ENCODE assay signal across 8 cellular contexts in the genomic region with DNA sequence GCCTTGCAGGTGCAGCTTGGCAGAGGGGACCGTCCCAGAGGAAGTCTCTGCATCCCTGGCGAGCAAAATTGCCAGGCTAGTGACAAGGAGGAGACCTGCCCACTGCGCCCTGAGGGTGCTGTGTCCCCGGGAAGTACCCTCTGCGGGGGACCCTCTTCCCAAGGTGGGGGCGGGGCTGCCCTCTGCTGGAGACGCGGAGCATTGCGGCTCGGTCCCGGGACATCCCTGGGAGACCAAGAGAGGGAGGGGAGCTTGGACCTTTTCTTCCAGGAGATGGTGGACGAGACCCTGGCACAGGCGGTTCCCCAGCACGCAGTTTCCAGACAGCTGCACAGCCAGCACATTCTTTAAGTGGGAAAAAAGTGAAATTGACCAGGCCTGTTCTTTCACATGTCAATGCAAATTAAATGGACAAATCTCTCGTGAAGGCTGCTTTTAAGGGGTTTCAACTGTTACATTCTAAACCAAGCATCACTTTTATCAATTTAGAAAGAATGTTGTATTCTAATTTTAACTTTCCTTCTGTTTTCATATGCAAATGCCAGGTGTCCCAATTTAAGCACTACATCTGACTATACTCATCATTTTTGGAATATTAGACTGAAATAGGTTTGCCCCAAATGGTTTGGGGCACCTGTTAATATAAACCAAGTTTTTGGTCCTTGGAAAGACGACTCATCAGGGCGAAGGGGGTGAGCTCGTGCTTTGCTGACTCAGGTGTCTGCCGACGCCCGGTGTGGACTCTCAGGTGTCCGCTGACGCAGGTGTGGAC.
DNase-seq lines count a peak whose midpoint lies in the region; ATAC-seq and TF ChIP-seq lines count a peak whose summit lies in the region.

No MANE protein-coding gene starts in this region.

- H3K27me3 Mint-ChIP-seq in CD4-positive, alpha-beta memory T cell: no peaks in the 10 kb centered on the region
- no peaks in the 10 kb centered on the region for H3K27me3 Mint-ChIP-seq in activated CD4-positive, alpha-beta T cell treated with anti-CD3 and anti-CD28 coated beads for 36 hours
- H3K27me3 Mint-ChIP-seq in nephron progenitor cell (ENCODE audit: low read depth, poor library complexity): peaks cover 3% of the 10 kb centered on the region

- CTCF ChIA-PET in CD4-positive, alpha-beta memory T cell (lab: Charles Lee; ENCODE audit: partially characterized antibody): interaction anchor here (0.7 to 3.5 kb wide), 5 partner anchors 9 to 144 kb away, joined by 3 to 24 read pairs (median 3); no protein-coding TSS in a partner anchor
- CTCF ChIA-PET in HEK293T (lab: Yijun Ruan, JAX): interaction anchor here (0.5 to 1.6 kb wide), 9 partner anchors 9 to 87 kb away, joined by 3 to 7 read pairs (median 3); no protein-coding TSS in a partner anchor
- CTCF ChIA-PET in activated CD4-positive, alpha-beta T cell treated with anti-CD3 and anti-CD28 coated beads for 36 hours (lab: Charles Lee): interaction anchor here (0.6 to 4.3 kb wide), 6 partner anchors 9 to 135 kb away, joined by 3 to 26 read pairs (median 4); no protein-coding TSS in a partner anchor

- H3K27me3 ChIP-seq in CD4-positive, alpha-beta memory T cell (ENCODE audit: insufficient read depth, low read length): no peaks in the 10 kb centered on the region
- H3K27me3 ChIP-seq in tibial nerve: peaks cover 0 to 26% of the 10 kb centered on the region in 2 donors

- H3K9me3 ChIP-seq in CD4-positive, alpha-beta memory T cell (ENCODE audit: control insufficient read depth in 1 of 2, low read length in 2 of 2): no peaks in the 10 kb centered on the region
- no peaks in the 10 kb centered on the region for H3K9me3 ChIP-seq in tibial nerve

- peak in 4 of 5 donors; percentile 11 to 39 (median 21) for DNase-seq in CD4-positive, alpha-beta memory T cell
- DNase-seq in HEK293T (ENCODE audit: extremely low spot score) (peak; percentile 56), choroid plexus epithelial cell (ENCODE audit: low read depth) (peak; percentile 16), nephron progenitor cell (peak; percentile 90), tibial nerve (ENCODE audit: low spot score in 2 of 2) (no peak)
- peak; percentile 75 for DNase-seq in activated CD4-positive, alpha-beta T cell treated with anti-CD3 and anti-CD28 coated beads for 36 hours

- H3K4me3 Mint-ChIP-seq in CD4-positive, alpha-beta memory T cell: no peak overlapping the region
- H3K4me3 Mint-ChIP-seq in activated CD4-positive, alpha-beta T cell treated with anti-CD3 and anti-CD28 coated beads for 36 hours: no peak overlapping the region
- no peak overlapping the region for H3K4me3 Mint-ChIP-seq in nephron progenitor cell

- no peaks in the 10 kb centered on the region for H3K36me3 Mint-ChIP-seq in CD4-positive, alpha-beta memory T cell
- H3K36me3 Mint-ChIP-seq in activated CD4-positive, alpha-beta T cell treated with anti-CD3 and anti-CD28 coated beads for 36 hours (ENCODE audit: low read depth): no peaks in the 10 kb centered on the region
- H3K36me3 Mint-ChIP-seq in nephron progenitor cell (ENCODE audit: low read depth): no peaks in the 10 kb centered on the region

- TF ChIP-seq POLR2A in tibial nerve (IDR thresholded peaks at IDR 0.05): no peak

- peaks cover 0 to 4% (median 1%) of the 10 kb centered on the region in 4 donors for H3K4me1 Mint-ChIP-seq in CD4-positive, alpha-beta memory T cell
- H3K4me1 Mint-ChIP-seq in activated CD4-positive, alpha-beta T cell treated with anti-CD3 and anti-CD28 coated beads for 36 hours: no peaks in the 10 kb centered on the region
- H3K4me1 Mint-ChIP-seq in nephron progenitor cell: no peaks in the 10 kb centered on the region

- no peak overlapping the region for H3K4me3 ChIP-seq in CD4-positive, alpha-beta memory T cell (ENCODE audit: low read length in 2 of 2)
- H3K4me3 ChIP-seq in choroid plexus epithelial cell (ENCODE audit: low read depth, low read length): no peak overlapping the region
- H3K4me3 ChIP-seq in tibial nerve: no peak overlapping the region

- no peaks in the 10 kb centered on the region for H3K4me1 ChIP-seq in CD4-positive, alpha-beta memory T cell (ENCODE audit: insufficient read depth, low read length)
- peaks cover 0 to under 1% (median 0%) of the 10 kb centered on the region in 4 donors for H3K4me1 ChIP-seq in tibial nerve

- TF ChIP-seq EP300 in tibial nerve (IDR thresholded peaks at IDR 0.05): no peak

- intact Hi-C loops in CD4-positive, alpha-beta memory T cell (cut with micrococcal nuclease): loop anchor here (1.0 kb wide), 2 partner anchors 60 to 87 kb away; a partner anchor contains a TSS
- intact Hi-C loops in activated CD4-positive, alpha-beta T cell treated with anti-CD3 and anti-CD28 coated beads for 36 hours (cut with DNase I, micrococcal nuclease): loop anchor here (1.0 kb wide), 1 partner anchor 87 kb away; no protein-coding TSS in a partner anchor

- TF ChIP-seq CTCF in choroid plexus epithelial cell (conservative IDR thresholded peaks at IDR 0.05; ENCODE audit: low read depth, low read length): peak; percentile 94
- TF ChIP-seq CTCF in nephron progenitor cell (IDR thresholded peaks at IDR 0.05): peak; percentile 98
- TF ChIP-seq CTCF in tibial nerve (IDR thresholded peaks at IDR 0.05): peak; percentile 51 to 68 (median 53)

- no peaks in the 10 kb centered on the region for H3K9me3 Mint-ChIP-seq in CD4-positive, alpha-beta memory T cell
- no peaks in the 10 kb centered on the region for H3K9me3 Mint-ChIP-seq in activated CD4-positive, alpha-beta T cell treated with anti-CD3 and anti-CD28 coated beads for 36 hours (ENCODE audit: low read depth)
- H3K9me3 Mint-ChIP-seq in nephron progenitor cell: no peaks in the 10 kb centered on the region

- H3K27ac Mint-ChIP-seq in CD4-positive, alpha-beta memory T cell: no peak overlapping the region
- H3K27ac Mint-ChIP-seq in activated CD4-positive, alpha-beta T cell treated with anti-CD3 and anti-CD28 coated beads for 36 hours: no peak overlapping the region
- no peak overlapping the region for H3K27ac Mint-ChIP-seq in nephron progenitor cell

- WGBS in tibial nerve, 2 donors: 40 to 46% methylated on average over 20 to 22 of the region's 23 CpGs

- no peak overlapping the region for H3K27ac ChIP-seq in CD4-positive, alpha-beta memory T cell (ENCODE audit: low read depth, low read length)
- no peak overlapping the region for H3K27ac ChIP-seq in tibial nerve

- POLR2A ChIA-PET in CD4-positive, alpha-beta memory T cell (lab: Charles Lee; ENCODE audit: partially characterized antibody): no interaction called here
- POLR2A ChIA-PET in HEK293T (lab: Yijun Ruan, JAX): no interaction called here
- POLR2A ChIA-PET in activated CD4-positive, alpha-beta T cell treated with anti-CD3 and anti-CD28 coated beads for 36 hours (lab: Charles Lee): no interaction called here

- ATAC-seq in activated CD4-positive, alpha-beta T cell treated with anti-CD3 and anti-CD28 coated beads for 36 hours: peak; percentile 57
- ATAC-seq in HG03432 (IDR thresholded peaks at IDR 0.05; ENCODE audit: unreplicated experiment): no peak
- ATAC-seq in GM21619 (IDR thresholded peaks at IDR 0.05; ENCODE audit: unreplicated experiment): no peak

- H3K36me3 ChIP-seq in CD4-positive, alpha-beta memory T cell (ENCODE audit: insufficient read depth, low read length): no peaks in the 10 kb centered on the region
- H3K36me3 ChIP-seq in tibial nerve: no peaks in the 10 kb centered on the region

TF ChIP-seq in HEK293T, 16 proteins besides CTCF, POLR2A, EP300 and RAD21:
- TF ChIP-seq TARDBP (IDR thresholded peaks at IDR 0.05): no peak

Comparison
In these comparisons a context has a peak if more than half of its experiments do, and no peak if none do; other contexts are left out.
1. DNase-seq: peak in CD4-positive, alpha-beta memory T cell (4 of 5), HEK293T (single experiment), activated CD4-positive, alpha-beta T cell treated with anti-CD3 and anti-CD28 coated beads for 36 hours (single experiment), choroid plexus epithelial cell (single experiment) and nephron progenitor cell (single experiment); none in tibial nerve (0 of 2).
2. Peak in every context shown above with its lines, with median percentiles within 50 percentile points of each other: CTCF ChIP-seq.